10 cellular contexts compared by ENCODE assay signal in the genomic region with DNA sequence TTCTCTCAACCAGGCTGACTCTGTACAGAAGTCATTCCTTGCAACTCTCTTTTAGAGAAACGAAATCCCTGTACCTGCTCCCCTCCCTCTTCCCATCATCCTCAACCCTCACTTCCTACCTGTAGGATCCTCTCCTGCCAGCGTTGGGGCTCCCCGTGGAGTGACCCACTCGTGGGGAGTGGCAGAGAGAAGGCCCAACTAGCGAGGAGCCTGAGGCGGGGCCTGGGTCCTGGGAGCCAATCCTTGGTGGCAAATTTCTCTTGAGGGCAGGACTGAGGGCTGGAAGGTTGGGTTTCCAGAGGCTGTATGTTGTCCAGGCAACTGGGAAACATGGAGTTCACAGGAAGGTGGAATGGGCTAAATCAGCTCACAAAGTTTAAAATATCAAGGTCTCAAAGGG. TPM values are rescaled to one million over a fixed set of nuclear protein-coding genes. Genes with fewer than 3 reads are reported as not detected.
DNase-seq lines count a peak whose midpoint lies in the region; ATAC-seq and TF ChIP-seq lines count a peak whose summit lies in the region.
"Had no signal": no experiment of that assay in that cellular context is flagged by ENCODE, and none has a peak within 500 bp of the region (broad histone marks: within the 10 kb centered on the region; RNA-seq: fewer than 3 reads in every experiment).

No MANE protein-coding gene starts in this region.

- H3K27ac ChIP-seq in PC-3 (ENCODE audit: low read length) = no peak overlapping the region
- H3K27ac ChIP-seq in parathyroid adenoma = no peak overlapping the region
- H3K27ac ChIP-seq: testis had no signal

- no peaks in the 10 kb centered on the region for H3K9me3 ChIP-seq in PC-3 (ENCODE audit: low read length)
- no peaks in the 10 kb centered on the region for H3K9me3 ChIP-seq in parathyroid adenoma (ENCODE audit: control insufficient read depth, low read length)
- H3K9me3 ChIP-seq: testis had no signal

- H3K27me3 ChIP-seq in PC-3 (ENCODE audit: low read length) (no peaks in the 10 kb centered on the region), parathyroid adenoma (ENCODE audit: control insufficient read depth, insufficient read depth, low read length) (no peaks in the 10 kb centered on the region)
- H3K27me3 ChIP-seq: testis had no signal

- TF ChIP-seq CTCF in PC-3 (conservative IDR thresholded peaks at IDR 0.05; ENCODE audit: low read depth, low read length) (no peak), parathyroid adenoma (IDR thresholded peaks at IDR 0.05) (no peak)

- H3K9ac ChIP-seq in PC-3 (ENCODE audit: low read length) (no peak overlapping the region), parathyroid adenoma (no peak overlapping the region)

- H3K4me2 ChIP-seq in PC-3 (ENCODE audit: low read length) (0 out of 2 replicates have a peak overlapping the region, but pooled peaks have one; percentile 22), parathyroid adenoma (ENCODE audit: low read length) (peak overlapping the region; percentile 10)

- H3K4me3 ChIP-seq in PC-3 (ENCODE audit: low read length) (no peak overlapping the region), parathyroid adenoma (ENCODE audit: low read depth, low read length) (peak overlapping the region; percentile 13)
- H3K4me3 ChIP-seq: testis had no signal

- H3K9me2 ChIP-seq in PC-3 (replicated peaks; ENCODE audit: low read length) = no peaks in the 10 kb centered on the region

- POLR2A ChIA-PET in HEK293T (lab: Yijun Ruan, JAX) (interaction anchor here (0.8 to 0.9 kb wide), 2 partner anchors 27 to 101 kb away, joined by 3 to 6 read pairs; a partner anchor contains a TSS), PC-3 (lab: Charles Lee; ENCODE audit: unreplicated experiment) (no interaction called here)

- peaks cover 14% of the 10 kb centered on the region for H3K4me1 ChIP-seq in PC-3 (ENCODE audit: insufficient read depth, low read length)
- no peaks in the 10 kb centered on the region for H3K4me1 ChIP-seq in parathyroid adenoma
- H3K4me1 ChIP-seq: testis had no signal

- no peaks in the 10 kb centered on the region for H4K20me1 ChIP-seq in PC-3 (ENCODE audit: low read length)

- peak overlapping the region; percentile 58 for H2AFZ ChIP-seq in PC-3 (ENCODE audit: low read length)
- peak overlapping the region; percentile 33 for H2AFZ ChIP-seq in parathyroid adenoma

- ATAC-seq in PC-3 (peak; percentile 77), GM19452 (IDR thresholded peaks at IDR 0.05; ENCODE audit: unreplicated experiment) (no peak), GM18870 (IDR thresholded peaks at IDR 0.05; ENCODE audit: unreplicated experiment) (no peak), GM18909 (IDR thresholded peaks at IDR 0.05; ENCODE audit: poor library complexity, unreplicated experiment) (no peak)

- no peaks in the 10 kb centered on the region for H3F3A ChIP-seq in PC-3 (ENCODE audit: low read length, unreplicated experiment)

- H3K79me2 ChIP-seq in PC-3 (ENCODE audit: low read length) = no peaks in the 10 kb centered on the region
- H3K79me2 ChIP-seq in parathyroid adenoma = no peaks in the 10 kb centered on the region

- peak; percentile 68 for DNase-seq in HEK293T (ENCODE audit: extremely low spot score)
- peak; percentile 73 for DNase-seq in PC-3
- peak; percentile 42 for DNase-seq in fibroblast of gingiva (ENCODE audit: low read depth)
- DNase-seq in NCI-H1105 treated with DMSO at 0.1 percent for 48 hours (lab: John Stamatoyannopoulos, UW) = no peak
- DNase-seq: NCI-H524 treated with DMSO at 0.1 percent for 48 hours, testis had no signal

- intact Hi-C loops in PC-3 (cut with micrococcal nuclease) = loop anchor here (2.0 kb wide), 3 partner anchors 89 to 101 kb away; a partner anchor contains a TSS

- H3K36me3 ChIP-seq in PC-3 (ENCODE audit: low read depth, low read length) (no peaks in the 10 kb centered on the region), parathyroid adenoma (ENCODE audit: control insufficient read depth, insufficient read depth, low read length) (no peaks in the 10 kb centered on the region)

- no TSS peak for BruUV-seq in PC-3 (replicated peaks; lab: Mats Ljungman, UMichigan)

- CTCF ChIA-PET in HEK293T (lab: Yijun Ruan, JAX) (interaction anchor here (0.6 to 1.4 kb wide), 5 partner anchors 12 to 141 kb away, joined by 3 to 7 read pairs (median 3); a partner anchor contains a TSS), PC-3 (lab: Charles Lee) (no interaction called here)

TF ChIP-seq in HEK293T, 16 proteins besides CTCF, POLR2A, EP300 and RAD21:
- TF ChIP-seq HDGF (IDR thresholded peaks at IDR 0.05; ENCODE audit: borderline replicate concordance) (no peak), LEF1 (IDR thresholded peaks at IDR 0.05; ENCODE audit: borderline replicate concordance) (no peak)
- TF ChIP-seq, protein P1, sequence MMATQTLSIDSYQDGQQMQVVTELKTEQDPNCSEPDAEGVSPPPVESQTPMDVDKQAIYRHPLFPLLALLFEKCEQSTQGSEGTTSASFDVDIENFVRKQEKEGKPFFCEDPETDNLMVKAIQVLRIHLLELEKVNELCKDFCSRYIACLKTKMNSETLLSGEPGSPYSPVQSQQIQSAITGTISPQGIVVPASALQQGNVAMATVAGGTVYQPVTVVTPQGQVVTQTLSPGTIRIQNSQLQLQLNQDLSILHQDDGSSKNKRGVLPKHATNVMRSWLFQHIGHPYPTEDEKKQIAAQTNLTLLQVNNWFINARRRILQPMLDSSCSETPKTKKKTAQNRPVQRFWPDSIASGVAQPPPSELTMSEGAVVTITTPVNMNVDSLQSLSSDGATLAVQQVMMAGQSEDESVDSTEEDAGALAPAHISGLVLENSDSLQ (IDR thresholded peaks at IDR 0.05) = peak; percentile 98

RNA-seq across cellular contexts. Expression of a gene that starts 10.4 kb away (rescaled TPM):
- total RNA-seq in PC-3 (2014; rRNA removed) = 0.87 TPM in 1 of 2 replicates, not detected in the other

RNA-seq across cellular contexts. Expression of a gene that starts 10.5 kb away (rescaled TPM):
- total RNA-seq in PC-3 (2014; rRNA removed) = 11.4 and 15.3 TPM in 2 replicates

RNA-seq across cellular contexts. Expression of a gene that starts 27.2 kb away (rescaled TPM):
- total RNA-seq in PC-3 (2014; rRNA removed) = 16.8 and 17.2 TPM in 2 replicates

RNA-seq across cellular contexts. Expression of a gene that starts 46.8 kb away (rescaled TPM):
- total RNA-seq in PC-3 (2014; rRNA removed) = 0.15 and 0.63 TPM in 2 replicates
